8 cellular contexts compared by ENCODE assay signal in genomic region chr11:534197-534591, GRCh38. TPM values are rescaled to one million over a fixed set of nuclear protein-coding genes. Genes with fewer than 3 reads are reported as not detected.
A peak's percentile ranks its signal among the peaks of the same experiment; 100 is the strongest.
DNase-seq lines count a peak whose midpoint lies in the region; ATAC-seq and TF ChIP-seq lines count a peak whose summit lies in the region.

No MANE protein-coding gene starts in this region.

- 0 out of 2 replicates have a peak, but pooled peaks cover 2% of the 10 kb centered on the region for H4K20me1 ChIP-seq in GM23338 (replicated peaks; ENCODE audit: insufficient read depth)

- no peaks in the 10 kb centered on the region; the same call in 1 of the 2 replicates for H3K4me1 ChIP-seq in GM23338 (ENCODE audit: insufficient read depth)
- H3K4me1 ChIP-seq in skeletal muscle satellite cell (ENCODE audit: control insufficient read depth, insufficient read depth, low read length): peaks cover 24% of the 10 kb centered on the region

- intact Hi-C loops in activated CD8-positive, alpha-beta T cell treated with anti-CD3 and anti-CD28 coated beads for 36 hours (cut with micrococcal nuclease): no loop called here
- intact Hi-C loops in left ventricle myocardium superior (cut with micrococcal nuclease): no loop called here

- peaks cover 20% of the 10 kb centered on the region for H3K27me3 Mint-ChIP-seq in GM23338 (ENCODE audit: insufficient read depth, low read depth, poor library complexity)
- H3K27me3 Mint-ChIP-seq in activated CD8-positive, alpha-beta T cell treated with anti-CD3 and anti-CD28 coated beads for 36 hours: no peaks in the 10 kb centered on the region

- CTCF ChIA-PET in activated CD8-positive, alpha-beta T cell treated with anti-CD3 and anti-CD28 coated beads for 36 hours (lab: Charles Lee): interaction anchor here (5.6 kb wide), 1 partner anchor 16 kb away, joined by 29 read pairs; no protein-coding TSS in a partner anchor

- peaks cover 10% of the 10 kb centered on the region; the same call in 2 of the 3 replicates for H3K36me3 Mint-ChIP-seq in GM23338 (ENCODE audit: low read depth)
- H3K36me3 Mint-ChIP-seq in activated CD8-positive, alpha-beta T cell treated with anti-CD3 and anti-CD28 coated beads for 36 hours (ENCODE audit: low read depth): no peaks in the 10 kb centered on the region

- peaks cover 11% of the 10 kb centered on the region for H3F3A ChIP-seq in GM23338 (replicated peaks; ENCODE audit: low read depth)

- peak overlapping the region; percentile 63 for H3K4me3 Mint-ChIP-seq in GM23338
- H3K4me3 Mint-ChIP-seq in activated CD8-positive, alpha-beta T cell treated with anti-CD3 and anti-CD28 coated beads for 36 hours: peak overlapping the region; percentile 70

- H3K9me2 ChIP-seq in GM23338 (ENCODE audit: insufficient read depth): no peaks in the 10 kb centered on the region

- no peaks in the 10 kb centered on the region; the same call in 1 of the 2 replicates for H3K79me2 ChIP-seq in GM23338 (replicated peaks; ENCODE audit: insufficient read depth)

- no peaks in the 10 kb centered on the region for H3K9me3 ChIP-seq in skeletal muscle satellite cell (replicated peaks; ENCODE audit: low read length)

- peaks cover 2% of the 10 kb centered on the region; the same call in 2 of the 3 replicates for H3K9me3 Mint-ChIP-seq in GM23338
- H3K9me3 Mint-ChIP-seq in activated CD8-positive, alpha-beta T cell treated with anti-CD3 and anti-CD28 coated beads for 36 hours: no peaks in the 10 kb centered on the region

- no peak for ATAC-seq in GM23338
- ATAC-seq in activated CD8-positive, alpha-beta T cell treated with anti-CD3 and anti-CD28 coated beads for 36 hours: no peak
- ATAC-seq in left ventricle myocardium superior: no peak
- no peak for ATAC-seq in GM21360 (IDR thresholded peaks at IDR 0.05; ENCODE audit: unreplicated experiment)
- no peak for ATAC-seq in HG03108 (IDR thresholded peaks at IDR 0.05; ENCODE audit: unreplicated experiment)
- ATAC-seq in GM19455 (IDR thresholded peaks at IDR 0.05; ENCODE audit: unreplicated experiment): no peak

- no peak for DNase-seq in GM23338 (ENCODE audit: low spot score)
- DNase-seq in activated CD8-positive, alpha-beta T cell treated with anti-CD3 and anti-CD28 coated beads for 36 hours: no peak
- DNase-seq in left ventricle myocardium superior: peak; percentile 37
- no peak for DNase-seq in central memory CD4-positive, alpha-beta T cell

- no peak for TF ChIP-seq CTCF in GM23338 (conservative IDR thresholded peaks at IDR 0.05; ENCODE audit: low read depth in 2 of 2)
- no peak for TF ChIP-seq CTCF in activated CD8-positive, alpha-beta T cell treated with anti-CD3 and anti-CD28 coated beads for 36 hours (IDR thresholded peaks at IDR 0.05)

- POLR2A ChIA-PET in activated CD8-positive, alpha-beta T cell treated with anti-CD3 and anti-CD28 coated beads for 36 hours (lab: Charles Lee): interaction anchor here (0.8 to 1.4 kb wide), 4 partner anchors 15 to 192 kb away, joined by 3 to 5 read pairs (median 3); no protein-coding TSS in a partner anchor

- H3K27ac Mint-ChIP-seq in GM23338: no peak overlapping the region
- H3K27ac Mint-ChIP-seq in activated CD8-positive, alpha-beta T cell treated with anti-CD3 and anti-CD28 coated beads for 36 hours: no peak overlapping the region

- peak overlapping the region; percentile 87 for H3K4me2 ChIP-seq in GM23338
- peak overlapping the region; percentile 87 for H3K4me2 ChIP-seq in skeletal muscle satellite cell (ENCODE audit: low read length)

- H3K27me3 ChIP-seq in GM23338 (ENCODE audit: insufficient read depth) (peaks cover 17% of the 10 kb centered on the region; the same call in 1 of the 2 replicates), skeletal muscle satellite cell (ENCODE audit: control insufficient read depth, insufficient read depth, low read length) (no peaks in the 10 kb centered on the region)

- no peak overlapping the region for H2AFZ ChIP-seq in GM23338

- no peaks in the 10 kb centered on the region for H3K36me3 ChIP-seq in GM23338 (ENCODE audit: insufficient read depth)
- H3K36me3 ChIP-seq in skeletal muscle satellite cell (ENCODE audit: insufficient read depth, low read length): peaks cover 23% of the 10 kb centered on the region

- H3K4me1 Mint-ChIP-seq in GM23338: peaks cover 3% of the 10 kb centered on the region; the same call in 2 of the 3 replicates
- H3K4me1 Mint-ChIP-seq in activated CD8-positive, alpha-beta T cell treated with anti-CD3 and anti-CD28 coated beads for 36 hours (ENCODE audit: low read depth): peaks cover 4% of the 10 kb centered on the region

- H3K4me3 ChIP-seq in GM23338 (peak overlapping the region; percentile 81), skeletal muscle satellite cell (ENCODE audit: low read length) (peak overlapping the region; percentile 98)

- no peak overlapping the region for H3K27ac ChIP-seq in GM23338 (ENCODE audit: low read depth)

- peak overlapping the region; percentile 87 for H3K9ac ChIP-seq in skeletal muscle satellite cell (ENCODE audit: low read depth, low read length)

TF ChIP-seq in GM23338, 12 proteins besides CTCF, POLR2A, EP300 and RAD21 (continues in another document):
- TF ChIP-seq ETS1 (IDR thresholded peaks at IDR 0.05) (no peak), EZH2phosphoT487 (IDR thresholded peaks at IDR 0.05; ENCODE audit: unreplicated experiment) (no peak), ZNF114 (CRISPR knock-in tag; IDR thresholded peaks at IDR 0.05) (no peak), EZH2 (IDR thresholded peaks at IDR 0.05; ENCODE audit: low read depth, unreplicated experiment) (no peak)

RNA-seq across cellular contexts. Expression of gene HRAS, which starts 1.2 kb away (rescaled TPM):
- total RNA-seq in GM23338 (2014; rRNA removed; shearing (Covaris generic)): 28.7 and 37.9 TPM in 2 replicates
- 46.3 and 48.7 TPM in 2 replicates for polyA plus RNA-seq in GM23338 (2016; fragmentation: Nextera tagmentation; extraction: Ambion mirVana)
- 10 to 100 TPM; 30.4 to 34.6 TPM for total RNA-seq in activated CD8-positive, alpha-beta T cell treated with anti-CD3 and anti-CD28 coated beads for 36 hours
- 67.1 TPM for total RNA-seq in left ventricle myocardium superior
- 44.9 and 70.6 TPM in 2 replicates for total RNA-seq in skeletal muscle satellite cell (2012; rRNA removed)

RNA-seq across cellular contexts. Expression of gene LRRC56, which starts 3.1 kb away (rescaled TPM):
- 0.54 and 0.87 TPM in 2 replicates for total RNA-seq in GM23338 (2014; rRNA removed; shearing (Covaris generic))
- polyA plus RNA-seq in GM23338 (2016; fragmentation: Nextera tagmentation; extraction: Ambion mirVana): 0.52 and 0.73 TPM in 2 replicates
- total RNA-seq in activated CD8-positive, alpha-beta T cell treated with anti-CD3 and anti-CD28 coated beads for 36 hours: under 1 TPM; 0.67 to 0.99 TPM
- 0.22 TPM for total RNA-seq in left ventricle myocardium superior
- total RNA-seq in skeletal muscle satellite cell (2012; rRNA removed): under 0.01 TPM in 2 replicates

RNA-seq across cellular contexts. Expression of gene LMNTD2, which starts 26.3 kb away (rescaled TPM):
- 1.3 and 1.8 TPM in 2 replicates for total RNA-seq in GM23338 (2014; rRNA removed; shearing (Covaris generic))
- 1.9 and 2.1 TPM in 2 replicates for polyA plus RNA-seq in GM23338 (2016; fragmentation: Nextera tagmentation; extraction: Ambion mirVana)
- 1 to 10 TPM in 1 of 2 experiments, under 1 TPM in 1; 0.88 to 1.3 TPM for total RNA-seq in activated CD8-positive, alpha-beta T cell treated with anti-CD3 and anti-CD28 coated beads for 36 hours
- 0.20 TPM for total RNA-seq in left ventricle myocardium superior
- total RNA-seq in skeletal muscle satellite cell (2012; rRNA removed): under 0.01 TPM in 1 of 2 replicates, not detected in the other

RNA-seq across cellular contexts. Expression of gene RASSF7, which starts 26.6 kb away (rescaled TPM):
- 59.1 and 64.8 TPM in 2 replicates for total RNA-seq in GM23338 (2014; rRNA removed; shearing (Covaris generic))
- polyA plus RNA-seq in GM23338 (2016; fragmentation: Nextera tagmentation; extraction: Ambion mirVana): 37.6 and 39.6 TPM in 2 replicates
- 10 to 100 TPM; 16.8 to 17.3 TPM for total RNA-seq in activated CD8-positive, alpha-beta T cell treated with anti-CD3 and anti-CD28 coated beads for 36 hours
- total RNA-seq in left ventricle myocardium superior: 4.6 TPM
- 2.0 and 3.9 TPM in 2 replicates for total RNA-seq in skeletal muscle satellite cell (2012; rRNA removed)

RNA-seq across cellular contexts. Expression of gene RNH1, which starts 27.2 kb away (rescaled TPM):
- 50.4 and 56.3 TPM in 2 replicates for total RNA-seq in GM23338 (2014; rRNA removed; shearing (Covaris generic))
- 32.3 and 33.3 TPM in 2 replicates for polyA plus RNA-seq in GM23338 (2016; fragmentation: Nextera tagmentation; extraction: Ambion mirVana)
- 100 to 1,000 TPM; 105 to 110 TPM for total RNA-seq in activated CD8-positive, alpha-beta T cell treated with anti-CD3 and anti-CD28 coated beads for 36 hours
- total RNA-seq in left ventricle myocardium superior: 171 TPM
- total RNA-seq in skeletal muscle satellite cell (2012; rRNA removed): 386 and 479 TPM in 2 replicates
